8 cellular contexts compared by ENCODE assay signal in genomic region chr9:130451509-130452388, GRCh38. TPM values are rescaled to one million over a fixed set of nuclear protein-coding genes. Genes with fewer than 3 reads are reported as not detected.
DNase-seq lines count a peak whose midpoint lies in the region; ATAC-seq, FAIRE-seq and TF ChIP-seq lines count a peak whose summit lies in the region.

No MANE protein-coding gene starts in this region.

- H3K36me3 ChIP-seq in endodermal cell (ENCODE audit: control insufficient read depth, insufficient read depth, low read length) = no peaks in the 10 kb centered on the region

- no peak for ATAC-seq in HG03342 (IDR thresholded peaks at IDR 0.05; ENCODE audit: unreplicated experiment)
- no peak for ATAC-seq in HG02938 (IDR thresholded peaks at IDR 0.05; ENCODE audit: unreplicated experiment)

- H3K27ac Mint-ChIP-seq in endodermal cell = no peak overlapping the region

- peak; percentile 74 for FAIRE-seq in RCC 7860 (lab: Jason Lieb, UNC)

- H3K27me3 Mint-ChIP-seq in endodermal cell (ENCODE audit: insufficient read depth) = peaks cover 7% of the 10 kb centered on the region

- H3K27ac ChIP-seq in endodermal cell (ENCODE audit: low read depth, low read length) = no peak overlapping the region

- TF ChIP-seq CTCF in LNCAP (IDR thresholded peaks at IDR 0.05) = peak; percentile 42; the same call in 1 of the 2 replicates
- TF ChIP-seq CTCF in endodermal cell (conservative IDR thresholded peaks at IDR 0.05) = peak; percentile 84

- no peaks in the 10 kb centered on the region for H3K36me3 Mint-ChIP-seq in endodermal cell (ENCODE audit: low read depth)

- WGBS in endodermal cell (ENCODE audit: insufficient coverage in 1 of 2, insufficient read length in 1 of 2), 2 experiments = 79 to 81% methylated on average over 19 to 23 of the region's 23 CpGs

- H3K27me3 ChIP-seq in endodermal cell (ENCODE audit: control insufficient read depth, insufficient read depth, low read length, poor library complexity, severe bottlenecking) = no peaks in the 10 kb centered on the region

- H3K9me3 ChIP-seq in endodermal cell (ENCODE audit: control insufficient read depth, low read length) = no peaks in the 10 kb centered on the region

- no peak overlapping the region for H3K4me3 ChIP-seq in endodermal cell (ENCODE audit: low read length)

- no peak overlapping the region for H3K9ac ChIP-seq in endodermal cell (ENCODE audit: extremely low read depth, low read length, poor library complexity, severe bottlenecking)

- no peak overlapping the region for H3K4me3 Mint-ChIP-seq in endodermal cell

- peak; percentile 92 for DNase-seq in DMS79 treated with DMSO at 0.1 percent for 48 hours (lab: John Stamatoyannopoulos, UW)
- DNase-seq in RCC 7860 (ENCODE audit: low spot score) = peak; percentile 82
- DNase-seq in endodermal cell = peak; percentile 89
- DNase-seq in middle frontal gyrus (ENCODE audit: extremely low spot score, low spot score) = peak; percentile 39
- no peak for DNase-seq in central memory CD4-positive, alpha-beta T cell

- no peaks in the 10 kb centered on the region for H3K9me3 Mint-ChIP-seq in endodermal cell

- peaks cover 6% of the 10 kb centered on the region for H3K4me1 ChIP-seq in endodermal cell (ENCODE audit: control insufficient read depth, insufficient read depth, low read length)

- H3K4me1 Mint-ChIP-seq in endodermal cell = peaks cover 3% of the 10 kb centered on the region

RNA-seq across cellular contexts. Expression of gene ASS1, which starts 7.0 kb away (rescaled TPM):
- 10 to 100 TPM; 30.9 to 57.2 TPM for total RNA-seq in endodermal cell
- polyA plus RNA-seq in endodermal cell (2013, experiment 1 of 2) = 37.9 TPM
- 30.1 TPM for polyA plus RNA-seq in endodermal cell (2013, experiment 2 of 2)
